In genomic region chr4:146256328-146256727, GRCh38 we compare ENCODE assay signal across 16 cellular contexts. TPM values are rescaled to one million over a fixed set of nuclear protein-coding genes. Genes with fewer than 3 reads are reported as not detected.
"Had no signal": no experiment of that assay in that cellular context is flagged by ENCODE, and none has a peak within 500 bp of the region (broad histone marks: within the 10 kb centered on the region; RNA-seq: fewer than 3 reads in every experiment).

No MANE protein-coding gene starts in this region.

- H3K27ac ChIP-seq: ascending aorta, ovary, vagina had no signal

- H3K27me3 ChIP-seq: ascending aorta, ovary, vagina had no signal

- DNase-seq: activated CD4-positive, alpha-beta T cell treated with anti-CD3 and anti-CD28 coated beads for 48 hours; activated CD8-positive, alpha-beta memory T cell treated with anti-CD3 and anti-CD28 coated beads, Interleukin-2, amount 50 U/mL, for 48 hours; activated CD8-positive, alpha-beta T cell treated with anti-CD3 and anti-CD28 coated beads, Interleukin-2, amount 10 ng/mL, durations not matched to agents 7 days and 5 days; activated naive CD8-positive, alpha-beta T cell treated with anti-CD3 and anti-CD28 coated beads, Interleukin-2, amount 50 U/mL, for 24 hours; caudate nucleus; effector memory CD8-positive, alpha-beta T cell; ovary; stimulated activated CD4-positive, alpha-beta T cell treated with anti-CD3 and anti-CD28 coated beads, Interleukin-15, amount 100 ng/mL, for 24 hours; stimulated activated CD4-positive, alpha-beta T cell treated with anti-CD3 and anti-CD28 coated beads, Interleukin-4, amount 100 ng/mL, for 4 hours; stimulated activated naive CD8-positive, alpha-beta T cell treated with anti-CD3 and anti-CD28 coated beads, Interleukin-15, amount 100 ng/mL, for 72 hours; T-helper 17 cell had no signal

- ATAC-seq: activated CD8-positive, alpha-beta T cell treated with anti-CD3 and anti-CD28 coated beads, Interleukin-2, amount 10 ng/mL, durations not matched to agents 7 days and 5 days; activated naive CD8-positive, alpha-beta T cell treated with anti-CD3 and anti-CD28 coated beads, Interleukin-2, amount 50 U/mL, for 24 hours; effector memory CD8-positive, alpha-beta T cell; stimulated activated naive CD8-positive, alpha-beta T cell treated with anti-CD3 and anti-CD28 coated beads, Interleukin-15, amount 100 ng/mL, for 72 hours; T-helper 17 cell; WTC11 had no signal

- H3K4me1 ChIP-seq: ascending aorta, vagina had no signal

- H3K36me3 ChIP-seq: ovary, vagina had no signal

- H3K9me3 ChIP-seq: ascending aorta, ovary, vagina had no signal

- H3K4me3 ChIP-seq: ascending aorta, ovary, vagina had no signal

RNA-seq across cellular contexts. Expression of gene REELD1, which starts 42.0 kb away (rescaled TPM):
- total RNA-seq: activated CD8-positive, alpha-beta T cell treated with anti-CD3 and anti-CD28 coated beads, Interleukin-2, amount 10 ng/mL, durations not matched to agents 7 days and 5 days; ascending aorta; epithelial cell of proximal tubule; lung microvascular endothelial cell; WTC11 had no signal
- polyA plus RNA-seq: ovary had no signal
